ENCODE assay signal across 1 cellular context in the genomic region with DNA sequence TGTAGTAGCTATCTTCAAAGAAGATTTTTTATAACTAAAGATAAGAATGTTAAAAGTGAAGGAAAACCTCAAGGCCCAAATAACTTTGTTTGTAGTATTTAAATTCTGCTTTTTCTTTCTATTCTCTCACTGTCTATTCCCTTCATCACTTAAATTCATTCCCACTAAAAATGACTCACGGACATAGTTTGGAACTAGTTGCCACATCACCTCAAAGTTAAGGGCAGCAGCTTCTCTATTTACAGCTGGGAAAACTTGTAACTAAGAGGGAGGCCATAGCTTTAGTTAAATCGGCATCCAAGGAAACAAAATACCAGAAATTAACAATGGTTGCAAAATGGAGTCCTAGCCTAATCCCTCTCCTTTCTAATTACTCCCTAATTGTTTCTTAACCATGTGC.
TF ChIP-seq lines count a peak whose summit lies in the region.

No MANE protein-coding gene starts in this region.

TF ChIP-seq in IMR-90, 13 proteins besides CTCF, POLR2A, EP300 and RAD21 (continued from another document):
- TF ChIP-seq, protein P1, sequence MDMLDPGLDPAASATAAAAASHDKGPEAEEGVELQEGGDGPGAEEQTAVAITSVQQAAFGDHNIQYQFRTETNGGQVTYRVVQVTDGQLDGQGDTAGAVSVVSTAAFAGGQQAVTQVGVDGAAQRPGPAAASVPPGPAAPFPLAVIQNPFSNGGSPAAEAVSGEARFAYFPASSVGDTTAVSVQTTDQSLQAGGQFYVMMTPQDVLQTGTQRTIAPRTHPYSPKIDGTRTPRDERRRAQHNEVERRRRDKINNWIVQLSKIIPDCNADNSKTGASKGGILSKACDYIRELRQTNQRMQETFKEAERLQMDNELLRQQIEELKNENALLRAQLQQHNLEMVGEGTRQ (IDR thresholded peaks at IDR 0.05; ENCODE audit: low read depth, low read length): no peak
- TF ChIP-seq RFX5 (IDR thresholded peaks at IDR 0.05; ENCODE audit: low read depth, low read length): no peak
